ENCODE assay signal across 23 cellular contexts in the genomic region with DNA sequence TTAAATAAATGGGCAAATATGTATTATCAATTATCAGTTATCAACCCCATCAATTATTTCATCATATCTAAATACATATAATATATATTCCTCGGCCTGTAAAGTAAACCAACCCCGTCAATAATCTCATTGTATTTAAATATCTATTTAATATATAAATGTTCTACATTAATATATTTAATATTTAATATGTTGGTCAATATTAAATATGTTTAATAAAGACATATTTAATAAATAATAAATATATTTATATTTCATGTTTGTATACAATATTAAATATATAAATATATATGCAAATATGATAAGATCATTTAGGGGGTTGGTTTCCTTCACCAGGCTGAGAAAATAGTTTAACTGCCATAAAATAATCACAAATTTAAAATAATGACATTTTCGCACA. TPM values are rescaled to one million over a fixed set of nuclear protein-coding genes. Genes with fewer than 3 reads are reported as not detected.
A peak's percentile ranks its signal among the peaks of the same experiment; 100 is the strongest.
DNase-seq lines count a peak whose midpoint lies in the region; ATAC-seq, FAIRE-seq and TF ChIP-seq lines count a peak whose summit lies in the region.
"Had no signal": no experiment of that assay in that cellular context is flagged by ENCODE, and none has a peak within 500 bp of the region (broad histone marks: within the 10 kb centered on the region; RNA-seq: fewer than 3 reads in every experiment).

No MANE protein-coding gene starts in this region.

- H3K4me1 ChIP-seq in pancreas = no peaks in the 10 kb centered on the region
- no peaks in the 10 kb centered on the region for H3K4me1 ChIP-seq in left ventricle myocardium inferior
- H3K4me1 ChIP-seq: Caco-2, HAP-1 had no signal

- H3K27ac ChIP-seq in pancreas (no peak overlapping the region), left ventricle myocardium inferior (replicated peaks) (no peak overlapping the region)
- H3K27ac ChIP-seq: BLaER1, C4-2B had no signal

- H3K4me3 ChIP-seq in pancreas = no peak overlapping the region
- H3K4me3 ChIP-seq in left ventricle myocardium inferior = no peak overlapping the region
- H3K4me3 ChIP-seq: BLaER1, HAP-1 had no signal

- WGBS in pancreas, 2 donors = 94 to 95% methylated on average over 3 of the region's 3 CpGs

- DNase-seq in pancreas = no peak
- DNase-seq in DMS 273 (lab: John Stamatoyannopoulos, UW; ENCODE audit: unreplicated experiment) = no peak
- no peak for DNase-seq in left ventricle myocardium inferior
- DNase-seq: 8988T; Caco-2; CD4-positive, CD25-positive, alpha-beta regulatory T cell; CD8-positive, alpha-beta T cell; DMS 273 treated with DMSO at 0.1 percent for 48 hours; DMS79; EL; GF-D8; GOT3 had no signal

- FAIRE-seq in G401.6 (lab: Jason Lieb, UNC) (peak; percentile 96), TTC549 (lab: Jason Lieb, UNC) (peak; percentile 88), endometrium (lab: Jason Lieb, UNC) (peak; percentile 93), pancreas (lab: Jason Lieb, UNC) (peak; percentile 96)
- FAIRE-seq: GM12891, GM18507, H54 had no signal

- intact Hi-C loops in pancreas (cut with DNase I) (no loop called here), left ventricle myocardium inferior (cut with micrococcal nuclease) (no loop called here)

- H3K9me3 ChIP-seq in pancreas = no peaks in the 10 kb centered on the region
- no peaks in the 10 kb centered on the region for H3K9me3 ChIP-seq in left ventricle myocardium inferior (replicated peaks)
- H3K9me3 ChIP-seq: BLaER1, Caco-2, HAP-1 had no signal

- no peak for ATAC-seq in pancreas
- no peak for ATAC-seq in HG03108 (IDR thresholded peaks at IDR 0.05; ENCODE audit: unreplicated experiment)
- no peak for ATAC-seq in GM21619 (IDR thresholded peaks at IDR 0.05; ENCODE audit: unreplicated experiment)
- ATAC-seq: CD8-positive, alpha-beta T cell had no signal

- H3K27me3 ChIP-seq in pancreas = no peaks in the 10 kb centered on the region
- no peaks in the 10 kb centered on the region for H3K27me3 ChIP-seq in left ventricle myocardium inferior (ENCODE audit: low read depth)
- H3K27me3 ChIP-seq: BLaER1 had no signal

- no peak for TF ChIP-seq CTCF in pancreas (IDR thresholded peaks at IDR 0.05)
- TF ChIP-seq CTCF in left ventricle myocardium inferior (IDR thresholded peaks at IDR 0.05; ENCODE audit: borderline replicate concordance) = no peak

- H3K36me3 ChIP-seq in pancreas (no peaks in the 10 kb centered on the region), left ventricle myocardium inferior (peaks cover 5% of the 10 kb centered on the region)
- H3K36me3 ChIP-seq: BLaER1, HAP-1 had no signal

RNA-seq across cellular contexts. Expression of a gene that starts 6.4 kb away (rescaled TPM):
- 10 to 100 TPM in 2 of 6 donors, 1 to 10 TPM in 4; 5.1 to 10.1 (median 8.6) TPM for total RNA-seq in pancreas
- polyA plus RNA-seq in pancreas = 1 to 10 TPM; 2.4 to 3.1 TPM
- total RNA-seq in left ventricle myocardium inferior = 11.4 TPM
- total RNA-seq: CD4-positive, CD25-positive, alpha-beta regulatory T cell; CD8-positive, alpha-beta T cell had no signal
- polyA plus RNA-seq: CD4-positive, CD25-positive, alpha-beta regulatory T cell had no signal

RNA-seq across cellular contexts. Expression of a gene that starts 31.1 kb away (rescaled TPM):
- total RNA-seq in pancreas = 10 to 100 TPM in 3 of 6 donors, 1 to 10 TPM in 3; 1.4 to 27.7 (median 7.7) TPM
- 1 to 10 TPM; 2.4 to 3.0 TPM for polyA plus RNA-seq in pancreas
- 61.9 TPM for total RNA-seq in left ventricle myocardium inferior
- total RNA-seq: CD4-positive, CD25-positive, alpha-beta regulatory T cell; CD8-positive, alpha-beta T cell had no signal
- polyA plus RNA-seq: CD4-positive, CD25-positive, alpha-beta regulatory T cell had no signal
